In the genomic region with DNA sequence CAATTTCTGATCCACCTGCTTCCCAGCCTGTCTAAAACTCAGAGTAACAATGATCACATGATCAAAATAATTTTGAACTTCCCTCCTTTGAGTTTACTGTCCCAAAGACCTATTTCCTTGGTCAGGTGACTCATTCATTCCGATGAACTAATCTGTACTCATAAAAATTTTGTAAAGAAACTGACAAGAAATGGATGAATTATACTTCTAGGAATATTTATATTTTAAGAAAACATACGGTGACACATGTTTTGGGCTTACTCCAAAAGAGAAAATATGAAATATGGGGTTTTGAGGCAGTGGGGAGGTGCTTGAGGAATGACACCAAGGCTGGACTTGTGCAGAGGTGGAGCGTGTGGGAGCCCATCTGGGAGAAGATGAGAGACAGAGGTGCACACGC, we compare ENCODE assay signal across 33 cellular contexts. TPM values are rescaled to one million over a fixed set of nuclear protein-coding genes. Genes with fewer than 3 reads are reported as not detected.
"Had no signal": no experiment of that assay in that cellular context is flagged by ENCODE, and none has a peak within 500 bp of the region (broad histone marks: within the 10 kb centered on the region; RNA-seq: fewer than 3 reads in every experiment).

No MANE protein-coding gene starts in this region.

- H3K4me3 ChIP-seq: ascending aorta, cardiac muscle cell, colonic mucosa, esophagus squamous epithelium, gastroesophageal sphincter, ovary, psoas muscle, sigmoid colon, tibial nerve had no signal

- ATAC-seq: gastroesophageal sphincter; psoas muscle; stimulated activated memory B cell treated with anti-CD40 and anti-IgM and Interleukin-4, amounts not matched to agents 10 μg/mL and 1 μg/mL and 100 μg/mL, for 72 hours had no signal

- H3K36me3 ChIP-seq: ascending aorta, cardiac muscle cell, colonic mucosa, esophagus squamous epithelium, gastroesophageal sphincter, neutrophil, ovary, sigmoid colon, tibial nerve, WERI-Rb-1 had no signal

- H3K9me3 Mint-ChIP-seq: activated CD4-positive, alpha-beta memory T cell treated with anti-CD3 and anti-CD28 coated beads, Interleukin-2, amount 10 ng/mL, durations not matched to agents 7 days and 5 days; activated T-cell treated with anti-CD3 and anti-CD28 coated beads, Interleukin-2, amount 50 U/mL, for 72 hours; brain; nephron progenitor cell; stimulated activated memory B cell treated with anti-CD40 and anti-IgM and Interleukin-4, amounts not matched to agents 10 μg/mL and 1 μg/mL and 100 μg/mL, for 72 hours; T-helper 1 cell treated with Interleukin-12 subunit alpha and Interleukin-12 subunit beta and Interleukin-4 antibody, amounts not matched to agents 30 μg/mL and 1 μg/mL, for 36 hours had no signal

- H3K4me1 ChIP-seq: colonic mucosa, esophagus squamous epithelium, gastroesophageal sphincter, psoas muscle, sigmoid colon, tibial nerve had no signal

- H3K9me3 ChIP-seq: ascending aorta, colonic mucosa, esophagus squamous epithelium, gastroesophageal sphincter, neutrophil, ovary, psoas muscle, sigmoid colon, tibial nerve had no signal

- DNase-seq: activated CD4-positive, alpha-beta memory T cell treated with anti-CD3 and anti-CD28 coated beads, Interleukin-2, amount 10 ng/mL, durations not matched to agents 7 days and 5 days; activated CD4-positive, alpha-beta T cell treated with anti-CD3 and anti-CD28 coated beads, Interleukin-2, amount 10 ng/mL, durations not matched to agents 7 days and 5 days; activated effector memory CD4-positive, alpha-beta T cell treated with Interleukin-2 at 50 U/mL for 16 hours; activated naive CD4-positive, alpha-beta T cell treated with Interleukin-2 at 50 U/mL for 16 hours; activated naive CD8-positive, alpha-beta T cell treated with anti-CD3 and anti-CD28 coated beads, Interleukin-2, amount 10 ng/mL, durations not matched to agents 7 days and 5 days; activated T-cell treated with anti-CD3 and anti-CD28 coated beads, Interleukin-2, amount 50 U/mL, for 72 hours; cerebellar nuclear complex; colonic mucosa; effector CD8-positive, alpha-beta T cell; esophagus squamous epithelium; hypothalamus; naive B cell; nephron progenitor cell; ovary; psoas muscle; sigmoid colon; small intestine; stimulated activated CD4-positive, alpha-beta T cell treated with anti-CD3 and anti-CD28 coated beads, Interleukin-4, amount 100 ng/mL, for 24 hours; T-helper 9 cell; WERI-Rb-1 had no signal

- H3K4me1 Mint-ChIP-seq: activated CD4-positive, alpha-beta memory T cell treated with anti-CD3 and anti-CD28 coated beads, Interleukin-2, amount 10 ng/mL, durations not matched to agents 7 days and 5 days; activated naive CD8-positive, alpha-beta T cell treated with anti-CD3 and anti-CD28 coated beads, Interleukin-2, amount 10 ng/mL, durations not matched to agents 7 days and 5 days; brain; naive B cell; stimulated activated memory B cell treated with anti-CD40 and anti-IgM and Interleukin-4, amounts not matched to agents 10 μg/mL and 1 μg/mL and 100 μg/mL, for 72 hours had no signal

- H3K27me3 Mint-ChIP-seq: activated CD4-positive, alpha-beta T cell treated with anti-CD3 and anti-CD28 coated beads, Interleukin-2, amount 10 ng/mL, durations not matched to agents 7 days and 5 days; activated naive CD8-positive, alpha-beta T cell treated with anti-CD3 and anti-CD28 coated beads, Interleukin-2, amount 10 ng/mL, durations not matched to agents 7 days and 5 days; stimulated activated memory B cell treated with anti-CD40 and anti-IgM and Interleukin-4, amounts not matched to agents 10 μg/mL and 1 μg/mL and 100 μg/mL, for 72 hours had no signal

- H3K36me3 Mint-ChIP-seq: activated naive CD8-positive, alpha-beta T cell treated with anti-CD3 and anti-CD28 coated beads, Interleukin-2, amount 10 ng/mL, durations not matched to agents 7 days and 5 days; brain; mesothelial cell of epicardium; naive B cell; stimulated activated memory B cell treated with anti-CD40 and anti-IgM and Interleukin-4, amounts not matched to agents 10 μg/mL and 1 μg/mL and 100 μg/mL, for 72 hours had no signal

- H3K27ac ChIP-seq: cardiac muscle cell, colonic mucosa, epithelial cell of prostate, esophagus squamous epithelium, gastroesophageal sphincter, neutrophil, ovary, psoas muscle, sigmoid colon, tibial nerve, WERI-Rb-1 had no signal

- H3K4me3 Mint-ChIP-seq: activated CD4-positive, alpha-beta memory T cell treated with anti-CD3 and anti-CD28 coated beads, Interleukin-2, amount 10 ng/mL, durations not matched to agents 7 days and 5 days; activated CD4-positive, alpha-beta T cell treated with anti-CD3 and anti-CD28 coated beads, Interleukin-2, amount 10 ng/mL, durations not matched to agents 7 days and 5 days; activated naive CD8-positive, alpha-beta T cell treated with anti-CD3 and anti-CD28 coated beads, Interleukin-2, amount 10 ng/mL, durations not matched to agents 7 days and 5 days; activated T-cell treated with anti-CD3 and anti-CD28 coated beads, Interleukin-2, amount 50 U/mL, for 72 hours; brain; mesothelial cell of epicardium; naive B cell; nephron progenitor cell; stimulated activated memory B cell treated with anti-CD40 and anti-IgM and Interleukin-4, amounts not matched to agents 10 μg/mL and 1 μg/mL and 100 μg/mL, for 72 hours; T-helper 1 cell treated with Interleukin-12 subunit alpha and Interleukin-12 subunit beta and Interleukin-4 antibody, amounts not matched to agents 30 μg/mL and 1 μg/mL, for 36 hours had no signal

- H3K27ac Mint-ChIP-seq: activated CD4-positive, alpha-beta memory T cell treated with anti-CD3 and anti-CD28 coated beads, Interleukin-2, amount 10 ng/mL, durations not matched to agents 7 days and 5 days; activated CD4-positive, alpha-beta T cell treated with anti-CD3 and anti-CD28 coated beads, Interleukin-2, amount 10 ng/mL, durations not matched to agents 7 days and 5 days; activated naive CD8-positive, alpha-beta T cell treated with anti-CD3 and anti-CD28 coated beads, Interleukin-2, amount 10 ng/mL, durations not matched to agents 7 days and 5 days; activated T-cell treated with anti-CD3 and anti-CD28 coated beads, Interleukin-2, amount 50 U/mL, for 72 hours; brain; mesothelial cell of epicardium; naive B cell; nephron progenitor cell; stimulated activated memory B cell treated with anti-CD40 and anti-IgM and Interleukin-4, amounts not matched to agents 10 μg/mL and 1 μg/mL and 100 μg/mL, for 72 hours; T-helper 1 cell treated with Interleukin-12 subunit alpha and Interleukin-12 subunit beta and Interleukin-4 antibody, amounts not matched to agents 30 μg/mL and 1 μg/mL, for 36 hours had no signal

- H3K27me3 ChIP-seq: ascending aorta, cardiac muscle cell, colonic mucosa, esophagus squamous epithelium, gastroesophageal sphincter, ovary, sigmoid colon, tibial nerve had no signal

RNA-seq across cellular contexts. Expression of gene GUCY2C, which starts 42.0 kb away (rescaled TPM):
- total RNA-seq: activated CD4-positive, alpha-beta memory T cell treated with anti-CD3 and anti-CD28 coated beads, Interleukin-2, amount 10 ng/mL, durations not matched to agents 7 days and 5 days; activated CD4-positive, alpha-beta T cell treated with anti-CD3 and anti-CD28 coated beads, Interleukin-2, amount 10 ng/mL, durations not matched to agents 7 days and 5 days; activated naive CD8-positive, alpha-beta T cell treated with anti-CD3 and anti-CD28 coated beads, Interleukin-2, amount 10 ng/mL, durations not matched to agents 7 days and 5 days; activated T-cell treated with anti-CD3 and anti-CD28 coated beads, Interleukin-2, amount 50 U/mL, for 72 hours; ascending aorta; cardiac muscle cell; dermis microvascular lymphatic vessel endothelial cell; gastroesophageal sphincter; kidney epithelial cell; tibial nerve; ureter had no signal
- polyA plus RNA-seq: ovary had no signal
